Comparison of ENCODE assay signal across 32 cellular contexts in the genomic region with DNA sequence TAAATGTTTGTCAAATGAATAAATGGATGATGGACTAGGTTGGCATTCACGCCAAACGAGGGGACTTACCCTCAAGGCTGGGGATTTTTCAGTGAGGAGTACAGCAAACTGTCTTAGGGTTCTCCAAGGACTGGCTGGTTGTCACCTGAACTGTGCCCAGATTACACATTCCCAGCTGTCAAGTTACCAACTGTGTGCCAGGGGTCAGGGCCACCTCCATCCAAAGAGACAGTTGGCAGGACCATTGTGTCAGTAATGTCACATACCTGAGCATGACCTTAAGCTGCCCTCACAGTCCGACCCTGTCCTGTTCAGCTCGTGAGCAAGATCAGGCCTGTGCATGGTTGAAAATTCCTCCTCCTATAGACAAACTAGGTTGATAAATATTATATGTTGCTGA.
"Had no signal": no experiment of that assay in that cellular context is flagged by ENCODE, and none has a peak within 500 bp of the region (broad histone marks: within the 10 kb centered on the region; RNA-seq: fewer than 3 reads in every experiment).

No MANE protein-coding gene starts in this region.

- H3K27me3 ChIP-seq: brain microvascular endothelial cell, cardiac muscle cell, SJCRH30 had no signal

- H3K9me3 ChIP-seq: SJCRH30 had no signal

- H3K36me3 ChIP-seq: brain microvascular endothelial cell, cardiac muscle cell, SJCRH30, WERI-Rb-1 had no signal

- H3K4me3 ChIP-seq: cardiac muscle cell, PC-9, SJCRH30, SK-N-MC had no signal

- ATAC-seq: activated CD8-positive, alpha-beta T cell treated with anti-CD3 and anti-CD28 coated beads for 36 hours; activated T-cell treated with anti-CD3 and anti-CD28 coated beads, Interleukin-2, amount 50 U/mL, for 72 hours; activated T-helper 17 cell treated with anti-CD3 and anti-CD28 coated beads, Interleukin-2, amount 50 U/mL, for 72 hours had no signal

- FAIRE-seq: RCC 7860 had no signal

- H3K27ac ChIP-seq: brain microvascular endothelial cell, PC-9, RWPE1, SJCRH30, SK-N-MC, WERI-Rb-1 had no signal

- DNase-seq: activated CD4-positive, alpha-beta T cell treated with anti-CD3 and anti-CD28 coated beads for 1 hour; activated CD4-positive, alpha-beta T cell treated with anti-CD3 and anti-CD28 coated beads for 48 hours; activated CD4-positive, CD25-positive, alpha-beta regulatory T cell; activated CD8-positive, alpha-beta T cell treated with anti-CD3 and anti-CD28 coated beads for 36 hours; activated effector memory CD4-positive, alpha-beta T cell treated with anti-CD3 and anti-CD28 coated beads, Interleukin-2, amount 50 U/mL, for 16 hours; activated naive CD4-positive, alpha-beta T cell; activated naive CD4-positive, alpha-beta T cell treated with anti-CD3 and anti-CD28 coated beads, Interleukin-2, amount 50 U/mL, for 16 hours; activated naive CD8-positive, alpha-beta T cell treated with anti-CD3 and anti-CD28 coated beads for 36 hours; activated T-cell treated with anti-CD3 and anti-CD28 coated beads, Interleukin-2, amount 50 U/mL, for 1 hour; activated T-cell treated with anti-CD3 and anti-CD28 coated beads, Interleukin-2, amount 50 U/mL, for 72 hours; amniotic stem cell; aorta; brain microvascular endothelial cell; Karpas-422; KBM-7; NCI-H1105; NCI-H1436; NCI-H1694; NCI-H1930; NCI-H2081 treated with DMSO at 0.1 percent for 48 hours; NCI-H345; NCI-H524 treated with DMSO at 0.1 percent for 48 hours; PC-9; SHP77; SJCRH30; T1000; WERI-Rb-1 had no signal
